23 cellular contexts compared by ENCODE assay signal in the genomic region with DNA sequence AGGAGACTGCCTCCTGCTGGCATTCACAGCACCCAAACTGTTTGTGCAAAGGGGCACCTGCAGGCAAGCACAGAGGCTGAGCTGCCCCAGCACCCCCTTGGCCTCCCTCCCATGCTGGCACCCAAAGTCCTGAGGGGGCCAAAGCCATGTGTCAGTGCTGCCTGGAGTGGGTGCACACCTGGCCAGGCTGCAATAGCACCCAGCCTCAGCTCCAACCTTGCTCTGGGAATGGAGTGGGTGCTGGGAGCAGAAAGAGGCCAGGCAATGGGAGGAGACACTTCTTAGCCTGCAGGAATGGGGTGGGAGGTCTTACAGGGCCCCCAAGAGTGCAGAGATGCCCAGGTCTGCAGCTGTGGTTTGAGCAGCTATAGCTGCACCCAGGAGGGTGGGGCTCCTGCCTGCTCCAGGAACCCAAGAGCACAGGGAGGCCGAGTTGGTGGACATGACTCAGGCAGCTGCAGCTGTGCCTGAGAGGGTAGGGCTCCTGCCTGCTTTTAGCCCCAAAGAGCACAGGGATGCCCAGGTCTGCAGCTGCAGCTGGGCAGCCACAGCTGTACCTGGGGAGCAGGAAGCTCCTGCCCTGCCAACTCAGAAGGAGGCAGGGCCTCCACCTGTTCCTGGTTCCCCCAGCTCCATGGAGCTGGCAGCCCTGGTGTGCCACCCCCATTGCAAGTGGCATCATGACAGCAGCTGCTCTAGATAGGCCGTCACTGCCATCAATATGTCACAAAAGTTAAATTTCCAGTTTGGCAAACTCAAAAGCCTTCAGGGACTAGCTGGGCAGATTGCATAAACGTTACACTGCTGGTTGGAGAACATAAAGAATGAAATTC. TPM values are rescaled to one million over a fixed set of nuclear protein-coding genes. Genes with fewer than 3 reads are reported as not detected.
A peak's percentile ranks its signal among the peaks of the same experiment; 100 is the strongest.
DNase-seq lines count a peak whose midpoint lies in the region; ATAC-seq and TF ChIP-seq lines count a peak whose summit lies in the region.
"Had no signal": no experiment of that assay in that cellular context is flagged by ENCODE, and none has a peak within 500 bp of the region (broad histone marks: within the 10 kb centered on the region; RNA-seq: fewer than 3 reads in every experiment).

No MANE protein-coding gene starts in this region.

- H3K27me3 ChIP-seq in PC-3 (ENCODE audit: low read length) (no peaks in the 10 kb centered on the region), neuronal stem cell (ENCODE audit: control insufficient read depth in 3 of 3, insufficient read depth in 3 of 3, low read depth in 1 of 3, low read length in 3 of 3) (no peaks in the 10 kb centered on the region)
- H3K27me3 ChIP-seq: ascending aorta, neutrophil had no signal

- no peak overlapping the region for H2BK120ac ChIP-seq in neuronal stem cell (ENCODE audit: low read depth, low read length)

- ATAC-seq in PC-3 (peak; percentile 88), esophagus mucosa (peak; percentile 88), HG03571 (IDR thresholded peaks at IDR 0.05; ENCODE audit: unreplicated experiment) (no peak), Right ventricle myocardium superior (ENCODE audit: poor library complexity) (no peak)
- ATAC-seq: K562, Panc1 had no signal

- H3K36me3 ChIP-seq in PC-3 (ENCODE audit: low read depth, low read length) (no peaks in the 10 kb centered on the region), neuronal stem cell (replicated peaks in 1 of 2; ENCODE audit: control insufficient read depth in 2 of 2, insufficient read depth in 2 of 2, low read length in 2 of 2) (no peaks in the 10 kb centered on the region)
- H3K36me3 ChIP-seq: ascending aorta, neutrophil had no signal

- peak overlapping the region; percentile 12 for H3K4me3 Mint-ChIP-seq in Calu3 (ENCODE audit: low read depth, unreplicated experiment)
- H3K4me3 Mint-ChIP-seq in activated CD4-positive, alpha-beta T cell treated with anti-CD3 and anti-CD28 coated beads, Interleukin-2, amount 10 ng/mL, durations not matched to agents 24 days and 14 days: no peak overlapping the region
- H3K4me3 Mint-ChIP-seq: activated CD4-positive, alpha-beta memory T cell treated with anti-CD3 and anti-CD28 coated beads for 36 hours; activated naive CD4-positive, alpha-beta T cell treated with anti-CD3 and anti-CD28 coated beads for 36 hours; activated T-cell treated with anti-CD3 and anti-CD28 coated beads, Interleukin-2, amount 50 U/mL, for 24 hours; CD4-positive, CD25-positive, alpha-beta regulatory T cell had no signal

- H3K9me2 ChIP-seq in PC-3 (replicated peaks; ENCODE audit: low read length): no peaks in the 10 kb centered on the region

- no peaks in the 10 kb centered on the region for H3K79me2 ChIP-seq in PC-3 (ENCODE audit: low read length)

- H3K4me1 Mint-ChIP-seq in Calu3 (ENCODE audit: low read depth, unreplicated experiment): peaks cover 30% of the 10 kb centered on the region
- H3K4me1 Mint-ChIP-seq in activated CD4-positive, alpha-beta T cell treated with anti-CD3 and anti-CD28 coated beads, Interleukin-2, amount 10 ng/mL, durations not matched to agents 24 days and 14 days: peaks cover 2% of the 10 kb centered on the region

- H3K4me1 ChIP-seq in PC-3 (ENCODE audit: insufficient read depth, low read length) (peaks cover 30% of the 10 kb centered on the region), neuronal stem cell (ENCODE audit: control insufficient read depth in 2 of 2, insufficient read depth in 1 of 2, low read depth in 1 of 2, low read length in 2 of 2) (peaks cover 0 to 1% of the 10 kb centered on the region in 2 donors)
- H3K4me1 ChIP-seq: ascending aorta had no signal

- no peak overlapping the region for H3K4ac ChIP-seq in neuronal stem cell (ENCODE audit: low read length)

- H3K18ac ChIP-seq in neuronal stem cell (ENCODE audit: low read length): peak overlapping the region; percentile 27

- H2BK12ac ChIP-seq in neuronal stem cell (ENCODE audit: low read length): no peak overlapping the region

- H3K9me3 ChIP-seq in PC-3 (ENCODE audit: low read length) (no peaks in the 10 kb centered on the region), neuronal stem cell (replicated peaks in 1 of 2; ENCODE audit: control insufficient read depth in 2 of 2, insufficient read depth in 1 of 2, low read depth in 1 of 2, low read length in 2 of 2) (peaks cover 13 to 21% of the 10 kb centered on the region in 2 donors)
- H3K9me3 ChIP-seq: ascending aorta, neutrophil had no signal

- H3F3A ChIP-seq in PC-3 (ENCODE audit: low read length, unreplicated experiment): no peaks in the 10 kb centered on the region

- no peak overlapping the region for H3K27ac Mint-ChIP-seq in Calu3 (ENCODE audit: unreplicated experiment)
- H3K27ac Mint-ChIP-seq in activated CD4-positive, alpha-beta T cell treated with anti-CD3 and anti-CD28 coated beads, Interleukin-2, amount 10 ng/mL, durations not matched to agents 24 days and 14 days: no peak overlapping the region
- H3K27ac Mint-ChIP-seq: activated CD4-positive, alpha-beta memory T cell treated with anti-CD3 and anti-CD28 coated beads for 36 hours; activated naive CD4-positive, alpha-beta T cell treated with anti-CD3 and anti-CD28 coated beads for 36 hours; activated T-cell treated with anti-CD3 and anti-CD28 coated beads, Interleukin-2, amount 50 U/mL, for 24 hours; CD4-positive, CD25-positive, alpha-beta regulatory T cell had no signal

- H3K4me2 ChIP-seq in PC-3 (ENCODE audit: low read length): peak overlapping the region; percentile 61
- no peak overlapping the region for H3K4me2 ChIP-seq in neuronal stem cell (ENCODE audit: insufficient read depth, low read length, poor library complexity, severe bottlenecking)

- H3K27ac ChIP-seq in PC-3 (ENCODE audit: low read length) (peak overlapping the region; percentile 62), neuronal stem cell (replicated peaks; ENCODE audit: low read length) (no peak overlapping the region)
- H3K27ac ChIP-seq: ascending aorta, HL-60, neutrophil had no signal

- no peak overlapping the region for H4K91ac ChIP-seq in neuronal stem cell (ENCODE audit: low read depth, low read length, poor library complexity)

- H3K4me3 ChIP-seq in PC-3 (ENCODE audit: low read length): peak overlapping the region; percentile 17; the same call in 1 of the 2 replicates
- no peak overlapping the region for H3K4me3 ChIP-seq in neuronal stem cell (ENCODE audit: low read length in 2 of 2)
- H3K4me3 ChIP-seq: ascending aorta, K562 had no signal

- DNase-seq in Calu3: peak; percentile 41
- DNase-seq in PC-3: peak; percentile 70
- no peak for DNase-seq in neuronal stem cell (ENCODE audit: low spot score)
- no peak for DNase-seq in stimulated activated CD8-positive, alpha-beta memory T cell treated with anti-CD3 and anti-CD28 coated beads, Interleukin-4, amount 100 ng/mL, for 48 hours
- no peak for DNase-seq in activated CD4-positive, alpha-beta T cell treated with anti-CD3 and anti-CD28 coated beads, Interleukin-2, amount 10 ng/mL, durations not matched to agents 24 days and 14 days
- no peak for DNase-seq in Right ventricle myocardium superior
- DNase-seq: activated CD4-positive, alpha-beta memory T cell treated with anti-CD3 and anti-CD28 coated beads for 36 hours; activated naive CD4-positive, alpha-beta T cell treated with anti-CD3 and anti-CD28 coated beads for 36 hours; activated T-cell treated with anti-CD3 and anti-CD28 coated beads, Interleukin-2, amount 50 U/mL, for 24 hours; CD4-positive, CD25-positive, alpha-beta regulatory T cell; H7; islet precursor cell; midbrain; NCI-H1105; NCI-H2107; stimulated activated naive CD4-positive, alpha-beta T cell treated with Interleukin-2 at 50 U/mL for 16 hours had no signal

- WGBS in neuronal stem cell (ENCODE audit: extremely low coverage in 2 of 2, insufficient read length in 2 of 2, insufficient replicate concordance in 1 of 2), 2 donors: no CpG with 5 or more reads among the region's 3 CpGs

- H3K14ac ChIP-seq in neuronal stem cell (ENCODE audit: low read length): peak overlapping the region; percentile 89

- H3K27me3 Mint-ChIP-seq in Calu3 (ENCODE audit: unreplicated experiment): no peaks in the 10 kb centered on the region
- H3K27me3 Mint-ChIP-seq in activated CD4-positive, alpha-beta T cell treated with anti-CD3 and anti-CD28 coated beads, Interleukin-2, amount 10 ng/mL, durations not matched to agents 24 days and 14 days: peaks cover 10% of the 10 kb centered on the region
- H3K27me3 Mint-ChIP-seq: activated CD4-positive, alpha-beta memory T cell treated with anti-CD3 and anti-CD28 coated beads for 36 hours; activated T-cell treated with anti-CD3 and anti-CD28 coated beads, Interleukin-2, amount 50 U/mL, for 24 hours; CD4-positive, CD25-positive, alpha-beta regulatory T cell had no signal

- peak overlapping the region; percentile 34 for H3K23ac ChIP-seq in neuronal stem cell (ENCODE audit: low read depth, low read length, poor library complexity)

- no peak overlapping the region for H2AK5ac ChIP-seq in neuronal stem cell (ENCODE audit: low read depth, low read length)

- no peak overlapping the region for H4K8ac ChIP-seq in neuronal stem cell (ENCODE audit: low read depth, low read length)

- peaks cover under 1% of the 10 kb centered on the region for H3K36me3 Mint-ChIP-seq in Calu3 (ENCODE audit: insufficient read depth, unreplicated experiment)
- no peaks in the 10 kb centered on the region for H3K36me3 Mint-ChIP-seq in activated CD4-positive, alpha-beta T cell treated with anti-CD3 and anti-CD28 coated beads, Interleukin-2, amount 10 ng/mL, durations not matched to agents 24 days and 14 days (ENCODE audit: low read depth)
- H3K36me3 Mint-ChIP-seq: activated CD4-positive, alpha-beta memory T cell treated with anti-CD3 and anti-CD28 coated beads for 36 hours; CD4-positive, CD25-positive, alpha-beta regulatory T cell had no signal

- H2AFZ ChIP-seq in PC-3 (ENCODE audit: low read length) (0 out of 2 replicates have a peak overlapping the region, but pooled peaks have one; percentile 8), neuronal stem cell (ENCODE audit: low read length) (no peak overlapping the region)

- CTCF ChIA-PET in Calu3 (lab: Charles Lee) (interaction anchor here (0.8 to 1.5 kb wide), 3 partner anchors 12 to 70 kb away, joined by 4 to 8 read pairs (median 4); a partner anchor contains a TSS), PC-3 (lab: Charles Lee) (interaction anchor here (0.8 to 1.9 kb wide), 2 partner anchors 12 to 64 kb away, joined by 3 to 9 read pairs; a partner anchor contains a TSS)

- no peak overlapping the region for H2BK5ac ChIP-seq in neuronal stem cell (ENCODE audit: low read length)

- H3K9ac ChIP-seq in PC-3 (ENCODE audit: low read length): no peak overlapping the region
- no peak overlapping the region for H3K9ac ChIP-seq in neuronal stem cell (ENCODE audit: low read depth, low read length, poor library complexity)

- POLR2A ChIA-PET in PC-3 (lab: Charles Lee; ENCODE audit: unreplicated experiment): no interaction called here

- intact Hi-C loops in Calu3 (cut with micrococcal nuclease; ENCODE audit: unreplicated experiment) (no loop called here), PC-3 (cut with micrococcal nuclease) (no loop called here), Right ventricle myocardium superior (cut with DNase I) (no loop called here)
- intact Hi-C loops in activated CD4-positive, alpha-beta T cell treated with anti-CD3 and anti-CD28 coated beads, Interleukin-2, amount 10 ng/mL, durations not matched to agents 24 days and 14 days (cut with micrococcal nuclease): no loop called here

- TF ChIP-seq CTCF in Calu3 (IDR thresholded peaks at IDR 0.05; ENCODE audit: unreplicated experiment): no peak
- TF ChIP-seq CTCF in PC-3 (conservative IDR thresholded peaks at IDR 0.05; ENCODE audit: low read depth, low read length): no peak

- no peak overlapping the region for H2BK15ac ChIP-seq in neuronal stem cell (ENCODE audit: low read length)

- H3K79me1 ChIP-seq in neuronal stem cell (ENCODE audit: low read depth, low read length): no peaks in the 10 kb centered on the region

- no TSS peak for BruUV-seq in Calu3 (replicated peaks; lab: Mats Ljungman, UMichigan)
- BruUV-seq in PC-3 (replicated peaks; lab: Mats Ljungman, UMichigan): no TSS peak

- H3K9me3 Mint-ChIP-seq in Calu3 (ENCODE audit: low read depth, unreplicated experiment): no peaks in the 10 kb centered on the region
- no peaks in the 10 kb centered on the region for H3K9me3 Mint-ChIP-seq in activated CD4-positive, alpha-beta T cell treated with anti-CD3 and anti-CD28 coated beads, Interleukin-2, amount 10 ng/mL, durations not matched to agents 24 days and 14 days
- H3K9me3 Mint-ChIP-seq: activated CD4-positive, alpha-beta memory T cell treated with anti-CD3 and anti-CD28 coated beads for 36 hours; activated naive CD4-positive, alpha-beta T cell treated with anti-CD3 and anti-CD28 coated beads for 36 hours; activated T-cell treated with anti-CD3 and anti-CD28 coated beads, Interleukin-2, amount 50 U/mL, for 24 hours; CD4-positive, CD25-positive, alpha-beta regulatory T cell had no signal

- no peaks in the 10 kb centered on the region for H4K20me1 ChIP-seq in PC-3 (ENCODE audit: low read length)

RNA-seq across cellular contexts. Expression of a gene that starts 5.3 kb away (rescaled TPM):
- total RNA-seq in Calu3 (2022): 32.6 and 34.2 TPM in 2 replicates
- total RNA-seq in PC-3 (2014; rRNA removed): 63.9 and 69.8 TPM in 2 replicates
- total RNA-seq in esophagus mucosa: 19.0 TPM
- 32.1 TPM for polyA plus RNA-seq in neuronal stem cell (2013, experiment 1 of 2)
- polyA plus RNA-seq in neuronal stem cell (2013, experiment 2 of 2): 30.8 TPM
- total RNA-seq in activated CD4-positive, alpha-beta T cell treated with anti-CD3 and anti-CD28 coated beads, Interleukin-2, amount 10 ng/mL, durations not matched to agents 24 days and 14 days: 72.9 and 80.3 TPM in 2 replicates
- 8.2 TPM for total RNA-seq in Right ventricle myocardium superior

RNA-seq across cellular contexts. Expression of a gene that starts 12.0 kb away (rescaled TPM):
- 0.61 and 1.0 TPM in 2 replicates for total RNA-seq in Calu3 (2022)
- 2.8 and 3.2 TPM in 2 replicates for total RNA-seq in PC-3 (2014; rRNA removed)
- 0.68 TPM for total RNA-seq in esophagus mucosa
- polyA plus RNA-seq in neuronal stem cell (2013, experiment 1 of 2): 0.24 TPM
- 0.33 TPM for polyA plus RNA-seq in neuronal stem cell (2013, experiment 2 of 2)
- total RNA-seq in activated CD4-positive, alpha-beta T cell treated with anti-CD3 and anti-CD28 coated beads, Interleukin-2, amount 10 ng/mL, durations not matched to agents 24 days and 14 days: 0.12 TPM in 1 of 2 replicates, not detected in the other
- total RNA-seq in Right ventricle myocardium superior: 8.5 TPM

Comparison
In these comparisons a context has a peak if more than half of its experiments do, and no peak if none do; other contexts are left out.
1. DNase-seq: peak in Calu3 (single experiment) and PC-3 (single experiment); none in neuronal stem cell (single experiment), stimulated activated CD8-positive, alpha-beta memory T cell treated with anti-CD3 and anti-CD28 coated beads, Interleukin-4, amount 100 ng/mL, for 48 hours (single experiment), activated CD4-positive, alpha-beta T cell treated with anti-CD3 and anti-CD28 coated beads, Interleukin-2, amount 10 ng/mL, durations not matched to agents 24 days and 14 days (single experiment) and Right ventricle myocardium superior (single experiment).
2. ATAC-seq: peak in PC-3 (single experiment) and esophagus mucosa (single experiment); none in HG03571 (single experiment) and Right ventricle myocardium superior (single experiment).